In the genomic region with DNA sequence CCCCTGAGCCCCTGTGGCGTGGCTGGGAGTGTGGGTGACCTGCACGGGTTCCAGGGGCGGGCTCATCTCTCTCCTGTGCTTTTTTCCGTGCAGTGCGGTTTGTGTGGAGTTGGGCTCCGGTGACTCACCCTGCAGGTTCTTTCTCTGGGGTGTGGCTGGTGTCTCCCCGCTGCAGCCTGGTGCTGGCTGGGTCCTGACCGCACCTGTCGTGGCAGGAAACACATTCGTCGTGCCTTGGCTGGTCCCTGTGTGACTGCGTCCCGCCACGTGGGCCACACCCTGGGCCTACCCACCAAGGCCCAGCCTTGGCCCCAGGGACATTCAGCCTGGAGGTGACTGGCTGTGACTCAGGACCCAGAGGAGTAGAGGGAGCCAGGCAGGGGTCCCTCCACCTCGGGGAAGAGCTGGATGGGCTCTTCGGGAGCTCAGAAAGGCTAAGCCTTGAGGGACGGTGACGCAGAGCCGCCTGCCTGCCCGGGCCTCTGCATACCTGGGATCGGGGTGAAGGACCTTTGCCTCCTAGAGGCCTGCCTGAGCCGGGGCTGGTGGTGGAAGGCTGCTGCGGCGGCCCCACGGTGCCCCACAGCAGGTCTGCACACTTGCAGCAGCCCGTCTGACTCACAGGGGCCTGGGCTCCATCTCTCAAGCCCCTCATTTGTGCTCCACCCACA, we compare ENCODE assay signal across 1 cellular context.
A peak's percentile ranks its signal among the peaks of the same experiment; 100 is the strongest.
TF ChIP-seq lines count a peak whose summit lies in the region.

No MANE protein-coding gene starts in this region.

TF ChIP-seq in HepG2, 621 proteins besides CTCF, POLR2A, EP300 and RAD21 (continued from another document):
- TF ChIP-seq, protein P1, sequence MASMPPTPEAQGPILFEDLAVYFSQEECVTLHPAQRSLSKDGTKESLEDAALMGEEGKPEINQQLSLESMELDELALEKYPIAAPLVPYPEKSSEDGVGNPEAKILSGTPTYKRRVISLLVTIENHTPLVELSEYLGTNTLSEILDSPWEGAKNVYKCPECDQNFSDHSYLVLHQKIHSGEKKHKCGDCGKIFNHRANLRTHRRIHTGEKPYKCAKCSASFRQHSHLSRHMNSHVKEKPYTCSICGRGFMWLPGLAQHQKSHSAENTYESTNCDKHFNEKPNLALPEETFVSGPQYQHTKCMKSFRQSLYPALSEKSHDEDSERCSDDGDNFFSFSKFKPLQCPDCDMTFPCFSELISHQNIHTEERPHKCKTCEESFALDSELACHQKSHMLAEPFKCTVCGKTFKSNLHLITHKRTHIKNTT (CRISPR knock-in tag; IDR thresholded peaks at IDR 0.05), result no peak
- TF ChIP-seq ZNF335 (CRISPR knock-in tag; IDR thresholded peaks at IDR 0.05) (no peak), TARDBP (CRISPR knock-in tag; IDR thresholded peaks at IDR 0.05) (peak; percentile 55), CENPX (CRISPR knock-in tag; IDR thresholded peaks at IDR 0.05) (no peak), HNRNPLL (IDR thresholded peaks at IDR 0.05; ENCODE audit: low read depth, low read length, poor library complexity, severe bottlenecking) (peak; percentile 28), IRF2 (CRISPR knock-in tag; IDR thresholded peaks at IDR 0.05) (no peak), DNMT1 (CRISPR knock-in tag; IDR thresholded peaks at IDR 0.05) (peak; percentile 74; the same call in 1 of the 2 replicates), FOSL2 (CRISPR knock-in tag; IDR thresholded peaks at IDR 0.05) (peak; percentile 80)
- TF ChIP-seq, protein P2, sequence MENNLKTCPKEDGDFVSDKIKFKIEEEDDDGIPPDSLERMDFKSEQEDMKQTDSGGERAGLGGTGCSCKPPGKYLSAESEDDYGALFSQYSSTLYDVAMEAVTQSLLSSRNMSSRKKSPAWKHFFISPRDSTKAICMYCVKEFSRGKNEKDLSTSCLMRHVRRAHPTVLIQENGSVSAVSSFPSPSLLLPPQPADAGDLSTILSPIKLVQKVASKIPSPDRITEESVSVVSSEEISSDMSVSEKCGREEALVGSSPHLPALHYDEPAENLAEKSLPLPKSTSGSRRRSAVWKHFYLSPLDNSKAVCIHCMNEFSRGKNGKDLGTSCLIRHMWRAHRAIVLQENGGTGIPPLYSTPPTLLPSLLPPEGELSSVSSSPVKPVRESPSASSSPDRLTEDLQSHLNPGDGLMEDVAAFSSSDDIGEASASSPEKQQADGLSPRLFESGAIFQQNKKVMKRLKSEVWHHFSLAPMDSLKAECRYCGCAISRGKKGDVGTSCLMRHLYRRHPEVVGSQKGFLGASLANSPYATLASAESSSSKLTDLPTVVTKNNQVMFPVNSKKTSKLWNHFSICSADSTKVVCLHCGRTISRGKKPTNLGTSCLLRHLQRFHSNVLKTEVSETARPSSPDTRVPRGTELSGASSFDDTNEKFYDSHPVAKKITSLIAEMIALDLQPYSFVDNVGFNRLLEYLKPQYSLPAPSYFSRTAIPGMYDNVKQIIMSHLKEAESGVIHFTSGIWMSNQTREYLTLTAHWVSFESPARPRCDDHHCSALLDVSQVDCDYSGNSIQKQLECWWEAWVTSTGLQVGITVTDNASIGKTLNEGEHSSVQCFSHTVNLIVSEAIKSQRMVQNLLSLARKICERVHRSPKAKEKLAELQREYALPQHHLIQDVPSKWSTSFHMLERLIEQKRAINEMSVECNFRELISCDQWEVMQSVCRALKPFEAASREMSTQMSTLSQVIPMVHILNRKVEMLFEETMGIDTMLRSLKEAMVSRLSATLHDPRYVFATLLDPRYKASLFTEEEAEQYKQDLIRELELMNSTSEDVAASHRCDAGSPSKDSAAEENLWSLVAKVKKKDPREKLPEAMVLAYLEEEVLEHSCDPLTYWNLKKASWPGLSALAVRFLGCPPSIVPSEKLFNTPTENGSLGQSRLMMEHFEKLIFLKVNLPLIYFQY (CRISPR knock-in tag; IDR thresholded peaks at IDR 0.05; ENCODE audit: borderline replicate concordance), result peak; percentile 55; the same call in 1 of the 2 replicates
- TF ChIP-seq, protein P3, sequence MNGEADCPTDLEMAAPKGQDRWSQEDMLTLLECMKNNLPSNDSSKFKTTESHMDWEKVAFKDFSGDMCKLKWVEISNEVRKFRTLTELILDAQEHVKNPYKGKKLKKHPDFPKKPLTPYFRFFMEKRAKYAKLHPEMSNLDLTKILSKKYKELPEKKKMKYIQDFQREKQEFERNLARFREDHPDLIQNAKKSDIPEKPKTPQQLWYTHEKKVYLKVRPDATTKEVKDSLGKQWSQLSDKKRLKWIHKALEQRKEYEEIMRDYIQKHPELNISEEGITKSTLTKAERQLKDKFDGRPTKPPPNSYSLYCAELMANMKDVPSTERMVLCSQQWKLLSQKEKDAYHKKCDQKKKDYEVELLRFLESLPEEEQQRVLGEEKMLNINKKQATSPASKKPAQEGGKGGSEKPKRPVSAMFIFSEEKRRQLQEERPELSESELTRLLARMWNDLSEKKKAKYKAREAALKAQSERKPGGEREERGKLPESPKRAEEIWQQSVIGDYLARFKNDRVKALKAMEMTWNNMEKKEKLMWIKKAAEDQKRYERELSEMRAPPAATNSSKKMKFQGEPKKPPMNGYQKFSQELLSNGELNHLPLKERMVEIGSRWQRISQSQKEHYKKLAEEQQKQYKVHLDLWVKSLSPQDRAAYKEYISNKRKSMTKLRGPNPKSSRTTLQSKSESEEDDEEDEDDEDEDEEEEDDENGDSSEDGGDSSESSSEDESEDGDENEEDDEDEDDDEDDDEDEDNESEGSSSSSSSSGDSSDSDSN (CRISPR knock-in tag; IDR thresholded peaks at IDR 0.05), result peak; percentile 80
- TF ChIP-seq, protein P4, sequence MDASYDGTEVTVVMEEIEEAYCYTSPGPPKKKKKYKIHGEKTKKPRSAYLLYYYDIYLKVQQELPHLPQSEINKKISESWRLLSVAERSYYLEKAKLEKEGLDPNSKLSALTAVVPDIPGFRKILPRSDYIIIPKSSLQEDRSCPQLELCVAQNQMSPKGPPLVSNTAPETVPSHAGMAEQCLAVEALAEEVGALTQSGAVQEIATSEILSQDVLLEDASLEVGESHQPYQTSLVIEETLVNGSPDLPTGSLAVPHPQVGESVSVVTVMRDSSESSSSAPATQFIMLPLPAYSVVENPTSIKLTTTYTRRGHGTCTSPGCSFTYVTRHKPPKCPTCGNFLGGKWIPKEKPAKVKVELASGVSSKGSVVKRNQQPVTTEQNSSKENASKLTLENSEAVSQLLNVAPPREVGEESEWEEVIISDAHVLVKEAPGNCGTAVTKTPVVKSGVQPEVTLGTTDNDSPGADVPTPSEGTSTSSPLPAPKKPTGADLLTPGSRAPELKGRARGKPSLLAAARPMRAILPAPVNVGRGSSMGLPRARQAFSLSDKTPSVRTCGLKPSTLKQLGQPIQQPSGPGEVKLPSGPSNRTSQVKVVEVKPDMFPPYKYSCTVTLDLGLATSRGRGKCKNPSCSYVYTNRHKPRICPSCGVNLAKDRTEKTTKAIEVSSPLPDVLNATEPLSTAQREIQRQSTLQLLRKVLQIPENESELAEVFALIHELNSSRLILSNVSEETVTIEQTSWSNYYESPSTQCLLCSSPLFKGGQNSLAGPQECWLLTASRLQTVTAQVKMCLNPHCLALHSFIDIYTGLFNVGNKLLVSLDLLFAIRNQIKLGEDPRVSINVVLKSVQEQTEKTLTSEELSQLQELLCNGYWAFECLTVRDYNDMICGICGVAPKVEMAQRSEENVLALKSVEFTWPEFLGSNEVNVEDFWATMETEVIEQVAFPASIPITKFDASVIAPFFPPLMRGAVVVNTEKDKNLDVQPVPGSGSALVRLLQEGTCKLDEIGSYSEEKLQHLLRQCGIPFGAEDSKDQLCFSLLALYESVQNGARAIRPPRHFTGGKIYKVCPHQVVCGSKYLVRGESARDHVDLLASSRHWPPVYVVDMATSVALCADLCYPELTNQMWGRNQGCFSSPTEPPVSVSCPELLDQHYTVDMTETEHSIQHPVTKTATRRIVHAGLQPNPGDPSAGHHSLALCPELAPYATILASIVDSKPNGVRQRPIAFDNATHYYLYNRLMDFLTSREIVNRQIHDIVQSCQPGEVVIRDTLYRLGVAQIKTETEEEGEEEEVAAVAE (CRISPR knock-in tag; IDR thresholded peaks at IDR 0.05; ENCODE audit: borderline replicate concordance), result 0 out of 2 replicates have a peak, but pooled peaks have one; percentile 41
